In genomic region chr1:153990468-153991150, GRCh38 we compare ENCODE assay signal across 8 cellular contexts. TPM values are rescaled to one million over a fixed set of nuclear protein-coding genes. Genes with fewer than 3 reads are reported as not detected.
DNase-seq lines count a peak whose midpoint lies in the region; ATAC-seq and TF ChIP-seq lines count a peak whose summit lies in the region.

RPS27 (plus strand) TSS chr1:153990762; CDS start chr1:153990797, 35 bp downstream.

- TF ChIP-seq CTCF in BE2C (IDR thresholded peaks at IDR 0.05; ENCODE audit: low read depth, low read length) = no peak

- peaks cover 7% of the 10 kb centered on the region for H3K4me1 ChIP-seq in BE2C

- peak within 1 kb of the TSS; percentile 98 for H3K4me3 ChIP-seq in BE2C (ENCODE audit: low read depth, low read length)

- H3K36me3 ChIP-seq in BE2C = peaks cover 38% of the 10 kb centered on the region

- DNase-seq in BE2C (peak; percentile 94), GM19240 (ENCODE audit: insufficient read length, low spot score) (peak; percentile 82), NCI-H748 (lab: John Stamatoyannopoulos, UW; ENCODE audit: unreplicated experiment) (peak; percentile 98), dedifferentiated amniotic fluid mesenchymal stem cell (ENCODE audit: extremely low spot score) (peak; percentile 99), left kidney (ENCODE audit: low read depth, low spot score) (peak; percentile 99)
- DNase-seq in activated CD4-positive, alpha-beta T cell treated with anti-CD3 and anti-CD28 coated beads, Interleukin-2, amount 50 U/mL, for 1 hour = peak; percentile 80
- peak; percentile 78 to 85 for DNase-seq in stimulated activated CD4-positive, alpha-beta T cell treated with anti-CD3 and anti-CD28 coated beads, Interleukin-2, amount 100 ng/mL, for 24 hours

- ATAC-seq in HG03520 (IDR thresholded peaks at IDR 0.05; ENCODE audit: unreplicated experiment) = peak; percentile 76

- H3K9me3 ChIP-seq in BE2C = no peaks in the 10 kb centered on the region

- H3K27me3 ChIP-seq in BE2C = no peaks in the 10 kb centered on the region

RNA-seq across cellular contexts. Expression of gene RPS27, which starts in this region (rescaled TPM):
- polyA plus RNA-seq in BE2C (2012; ENCODE audit: insufficient read depth, insufficient read length, low read depth) = 1,643 TPM

Comparison
In these comparisons a context has a peak if more than half of its experiments do, and no peak if none do; other contexts are left out.
1. Peak in every context shown above with its lines: DNase-seq, ATAC-seq and H3K4me3 ChIP-seq.